ENCODE assay signal across 25 cellular contexts in the genomic region with DNA sequence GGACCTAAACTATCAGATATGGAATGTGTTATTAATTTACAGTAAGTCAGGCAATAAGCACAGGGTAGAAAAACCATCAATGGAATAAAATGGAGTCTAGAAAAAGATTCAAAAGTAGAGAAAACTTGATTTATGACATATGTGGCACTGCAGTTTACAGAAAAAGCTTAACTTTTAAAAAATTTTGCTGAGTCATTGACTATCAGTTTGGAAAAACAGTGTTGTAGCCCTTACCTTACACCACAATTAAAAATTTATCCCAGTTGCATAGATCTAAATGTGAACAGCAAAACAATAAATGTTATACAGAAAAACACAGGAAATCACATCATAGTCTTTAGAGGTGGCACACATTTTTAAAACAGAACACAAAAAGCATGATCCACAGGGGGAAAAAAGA.
DNase-seq lines count a peak whose midpoint lies in the region; ATAC-seq and TF ChIP-seq lines count a peak whose summit lies in the region.
"Had no signal": no experiment of that assay in that cellular context is flagged by ENCODE, and none has a peak within 500 bp of the region (broad histone marks: within the 10 kb centered on the region; RNA-seq: fewer than 3 reads in every experiment).

No MANE protein-coding gene starts in this region.

- POLR2A ChIA-PET in MCF 10A (lab: Yijun Ruan, JAX): interaction anchor here (0.7 to 0.9 kb wide), 2 partner anchors 17 to 82 kb away, joined by 4 read pairs; no protein-coding TSS in a partner anchor

- H3K9me3 ChIP-seq in breast epithelium (no peaks in the 10 kb centered on the region), smooth muscle cell (replicated peaks; ENCODE audit: low read depth) (no peaks in the 10 kb centered on the region), left lung (no peaks in the 10 kb centered on the region)
- H3K9me3 ChIP-seq: stomach, thyroid gland had no signal

- ATAC-seq in left lung: no peak
- ATAC-seq: activated T-cell treated with anti-CD3 and anti-CD28 coated beads, Interleukin-2, amount 50 U/mL, for 4 hours; left cardiac atrium had no signal

- H3K27me3 ChIP-seq in breast epithelium (no peaks in the 10 kb centered on the region), smooth muscle cell (ENCODE audit: low read depth) (no peaks in the 10 kb centered on the region), left lung (no peaks in the 10 kb centered on the region)
- H3K27me3 ChIP-seq: stomach, thyroid gland had no signal

- H3K36me3 ChIP-seq in breast epithelium (no peaks in the 10 kb centered on the region), smooth muscle cell (ENCODE audit: low read depth) (no peaks in the 10 kb centered on the region), left lung (no peaks in the 10 kb centered on the region)
- H3K36me3 ChIP-seq: stomach, thyroid gland had no signal

- H3K4me3 Mint-ChIP-seq in MCF 10A (ENCODE audit: unreplicated experiment): no peak overlapping the region
- H3K4me3 Mint-ChIP-seq: activated CD4-positive, alpha-beta T cell treated with anti-CD3 and anti-CD28 coated beads, Interleukin-2, amount 10 ng/mL, durations not matched to agents 7 days and 5 days; activated T-cell treated with anti-CD3 and anti-CD28 coated beads, Interleukin-2, amount 50 U/mL, for 4 hours; B cell; CD8-positive, alpha-beta memory T cell had no signal

- no peaks in the 10 kb centered on the region for H3K36me3 Mint-ChIP-seq in MCF 10A (ENCODE audit: insufficient read depth, unreplicated experiment)
- H3K36me3 Mint-ChIP-seq: CD8-positive, alpha-beta memory T cell had no signal

- no peak overlapping the region for H2AFZ ChIP-seq in smooth muscle cell (ENCODE audit: low read depth)

- in situ Hi-C loops in astrocyte of the spinal cord (cut with HindIII; ENCODE audit: low sequenced_read_pairs): no loop called here

- CTCF ChIA-PET in MCF 10A (lab: Yijun Ruan, JAX): interaction anchor here (0.6 to 2.2 kb wide), 5 partner anchors 10 to 940 kb away, joined by 3 to 6 read pairs (median 4); no protein-coding TSS in a partner anchor

- no peaks in the 10 kb centered on the region for H3K27me3 Mint-ChIP-seq in MCF 10A (ENCODE audit: insufficient read depth, unreplicated experiment)
- H3K27me3 Mint-ChIP-seq: B cell had no signal

- H3K4me3 ChIP-seq in breast epithelium: no peak overlapping the region
- no peak overlapping the region for H3K4me3 ChIP-seq in astrocyte of the spinal cord (ENCODE audit: low read depth, low read length)
- no peak overlapping the region for H3K4me3 ChIP-seq in fibroblast of the aortic adventitia (ENCODE audit: low read depth, low read length)
- no peak overlapping the region for H3K4me3 ChIP-seq in smooth muscle cell
- H3K4me3 ChIP-seq in left lung: no peak overlapping the region
- H3K4me3 ChIP-seq: stomach, thyroid gland had no signal

- DNase-seq in MCF 10A (ENCODE audit: unreplicated experiment) (no peak), breast epithelium (ENCODE audit: low spot score in 2 of 2) (no peak), astrocyte of the spinal cord (ENCODE audit: low read depth, low spot score) (peak; percentile 13), fibroblast of the aortic adventitia (ENCODE audit: low read depth) (peak; percentile 40), smooth muscle cell (lab: John Stamatoyannopoulos, UW; ENCODE audit: unreplicated experiment) (no peak), AG08396 (ENCODE audit: low spot score) (no peak), left lung (no peak), NCI-H82 treated with DMSO at 0.1 percent for 48 hours (lab: John Stamatoyannopoulos, UW; ENCODE audit: unreplicated experiment) (no peak)
- DNase-seq: activated CD4-positive, alpha-beta T cell treated with anti-CD3 and anti-CD28 coated beads, Interleukin-2, amount 10 ng/mL, durations not matched to agents 7 days and 5 days; activated gamma-delta T cell treated with Interleukin-2 at 50 U/mL for 16 hours; activated T-cell treated with anti-CD3 and anti-CD28 coated beads, Interleukin-2, amount 50 U/mL, for 4 hours; CD8-positive, alpha-beta memory T cell; DMS153; H7; left cardiac atrium; mesendoderm; NCI-H1092 treated with DMSO at 0.1 percent for 48 hours; NCI-H187 treated with DMSO at 0.1 percent for 48 hours; NCI-H2171 treated with DMSO at 0.1 percent for 48 hours; NCI-H524; SHP77; stomach; T1000; thyroid gland had no signal

- H3K9me3 Mint-ChIP-seq in MCF 10A (ENCODE audit: unreplicated experiment): no peaks in the 10 kb centered on the region
- H3K9me3 Mint-ChIP-seq: activated CD4-positive, alpha-beta T cell treated with anti-CD3 and anti-CD28 coated beads, Interleukin-2, amount 10 ng/mL, durations not matched to agents 7 days and 5 days; activated T-cell treated with anti-CD3 and anti-CD28 coated beads, Interleukin-2, amount 50 U/mL, for 4 hours; CD8-positive, alpha-beta memory T cell had no signal

- TF ChIP-seq POLR2A in breast epithelium (IDR thresholded peaks at IDR 0.05): no peak

- no peaks in the 10 kb centered on the region for H3K79me2 ChIP-seq in smooth muscle cell (ENCODE audit: low read depth)

- peaks cover 20% of the 10 kb centered on the region for H3K4me1 Mint-ChIP-seq in MCF 10A (ENCODE audit: insufficient read depth, unreplicated experiment)
- H3K4me1 Mint-ChIP-seq: activated CD4-positive, alpha-beta T cell treated with anti-CD3 and anti-CD28 coated beads, Interleukin-2, amount 10 ng/mL, durations not matched to agents 7 days and 5 days; B cell; CD8-positive, alpha-beta memory T cell had no signal

- no peaks in the 10 kb centered on the region for H3K4me1 ChIP-seq in breast epithelium
- H3K4me1 ChIP-seq in smooth muscle cell (ENCODE audit: low read depth): peaks cover 9% of the 10 kb centered on the region
- H3K4me1 ChIP-seq in left lung: peaks cover 0 to 5% of the 10 kb centered on the region in 2 donors

- no TSS peak for BruUV-seq in MCF 10A (replicated peaks; lab: Mats Ljungman, UMichigan)

- peaks cover 21% of the 10 kb centered on the region for H3F3A ChIP-seq in smooth muscle cell (ENCODE audit: low read depth)

- TF ChIP-seq CTCF in MCF 10A (IDR thresholded peaks at IDR 0.05; ENCODE audit: unreplicated experiment) (no peak), breast epithelium (IDR thresholded peaks at IDR 0.05) (no peak), astrocyte of the spinal cord (IDR thresholded peaks at IDR 0.05; ENCODE audit: low read depth, low read length) (no peak), fibroblast of the aortic adventitia (IDR thresholded peaks at IDR 0.05; ENCODE audit: insufficient read depth, low read length) (no peak), smooth muscle cell (IDR thresholded peaks at IDR 0.05; ENCODE audit: borderline replicate concordance, insufficient read depth, poor library complexity, severe bottlenecking) (no peak), left lung (IDR thresholded peaks at IDR 0.05) (no peak)

- peak overlapping the region; percentile 63 for H3K27ac Mint-ChIP-seq in MCF 10A (ENCODE audit: low read depth, unreplicated experiment)
- H3K27ac Mint-ChIP-seq: activated CD4-positive, alpha-beta T cell treated with anti-CD3 and anti-CD28 coated beads, Interleukin-2, amount 10 ng/mL, durations not matched to agents 7 days and 5 days; B cell; CD8-positive, alpha-beta memory T cell had no signal

- H3K27ac ChIP-seq in breast epithelium (no peak overlapping the region), smooth muscle cell (ENCODE audit: low read depth) (peak overlapping the region; percentile 71), left lung (no peak overlapping the region)
- H3K27ac ChIP-seq: thyroid gland had no signal

- H3K4me2 ChIP-seq in smooth muscle cell: peak overlapping the region; percentile 49

- intact Hi-C loops in MCF 10A (cut with micrococcal nuclease) (no loop called here), breast epithelium (cut with DNase I; ENCODE audit: low total_unique reads) (no loop called here), left lung (cut with DNase I) (no loop called here)

- no peaks in the 10 kb centered on the region for H4K20me1 ChIP-seq in smooth muscle cell (ENCODE audit: low read depth)

- no peak overlapping the region for H3K9ac ChIP-seq in smooth muscle cell (ENCODE audit: low read depth)

Comparison
In these comparisons a context has a peak if more than half of its experiments do, and no peak if none do; other contexts are left out.
1. DNase-seq: peak in astrocyte of the spinal cord (single experiment) and fibroblast of the aortic adventitia (single experiment); none in MCF 10A (single experiment), breast epithelium (0 of 2), smooth muscle cell (single experiment), AG08396 (single experiment), left lung (0 of 2) and NCI-H82 treated with DMSO at 0.1 percent for 48 hours (single experiment).